Comparison of ENCODE assay signal across 18 cellular contexts in genomic region chr1:54818461-54819194, GRCh38. TPM values are rescaled to one million over a fixed set of nuclear protein-coding genes. Genes with fewer than 3 reads are reported as not detected.
A peak's percentile ranks its signal among the peaks of the same experiment; 100 is the strongest.
DNase-seq lines count a peak whose midpoint lies in the region; ATAC-seq and TF ChIP-seq lines count a peak whose summit lies in the region.
"Had no signal": no experiment of that assay in that cellular context is flagged by ENCODE, and none has a peak within 500 bp of the region (broad histone marks: within the 10 kb centered on the region; RNA-seq: fewer than 3 reads in every experiment).

No MANE protein-coding gene starts in this region.

- peaks cover 5% of the 10 kb centered on the region for H3K9me3 Mint-ChIP-seq in stimulated activated effector memory CD8-positive, alpha-beta T cell treated with anti-CD3 and anti-CD28 coated beads, Interleukin-12 subunit alpha, Interleukin-12 subunit beta, amount 100 ng/mL, for 72 hours

- no peaks in the 10 kb centered on the region for H4K20me1 ChIP-seq in PC-3 (ENCODE audit: low read length)

- H3K9me2 ChIP-seq in PC-3 (replicated peaks; ENCODE audit: low read length): no peaks in the 10 kb centered on the region

- peaks cover 13% of the 10 kb centered on the region for H3K9me3 ChIP-seq in adipocyte (ENCODE audit: control insufficient read depth, low read length)
- H3K9me3 ChIP-seq in PC-3 (ENCODE audit: low read length): no peaks in the 10 kb centered on the region
- H3K9me3 ChIP-seq: mucosa of descending colon had no signal

- peaks cover 3% of the 10 kb centered on the region for H3K4me1 Mint-ChIP-seq in stimulated activated effector memory CD8-positive, alpha-beta T cell treated with anti-CD3 and anti-CD28 coated beads, Interleukin-12 subunit alpha, Interleukin-12 subunit beta, amount 100 ng/mL, for 72 hours

- intact Hi-C loops in PC-3 (cut with micrococcal nuclease): no loop called here

- POLR2A ChIA-PET in PC-3 (lab: Charles Lee; ENCODE audit: unreplicated experiment): no interaction called here

- no TSS peak for BruUV-seq in PC-3 (replicated peaks; lab: Mats Ljungman, UMichigan)

- ATAC-seq in stimulated activated effector memory CD8-positive, alpha-beta T cell treated with anti-CD3 and anti-CD28 coated beads, Interleukin-12 subunit alpha, Interleukin-12 subunit beta, amount 100 ng/mL, for 72 hours: no peak
- ATAC-seq in foreskin keratinocyte (no peak), GM18909 (IDR thresholded peaks at IDR 0.05; ENCODE audit: poor library complexity, unreplicated experiment) (no peak), PC-3 (no peak)
- ATAC-seq: mucosa of descending colon had no signal

- no peaks in the 10 kb centered on the region for H3K4me1 ChIP-seq in adipocyte (ENCODE audit: control insufficient read depth, insufficient read depth, low read length)
- no peaks in the 10 kb centered on the region for H3K4me1 ChIP-seq in foreskin keratinocyte
- no peaks in the 10 kb centered on the region for H3K4me1 ChIP-seq in PC-3 (ENCODE audit: insufficient read depth, low read length)
- H3K4me1 ChIP-seq: left ventricle myocardium inferior had no signal

- no peaks in the 10 kb centered on the region for H3K36me3 Mint-ChIP-seq in stimulated activated effector memory CD8-positive, alpha-beta T cell treated with anti-CD3 and anti-CD28 coated beads, Interleukin-12 subunit alpha, Interleukin-12 subunit beta, amount 100 ng/mL, for 72 hours

- H3K9ac ChIP-seq in adipocyte (ENCODE audit: low read length) (no peak overlapping the region), PC-3 (ENCODE audit: low read length) (no peak overlapping the region)

- peak overlapping the region; percentile 38 for H3K27ac Mint-ChIP-seq in stimulated activated effector memory CD8-positive, alpha-beta T cell treated with anti-CD3 and anti-CD28 coated beads, Interleukin-12 subunit alpha, Interleukin-12 subunit beta, amount 100 ng/mL, for 72 hours
- H3K27ac Mint-ChIP-seq: activated naive CD4-positive, alpha-beta T cell treated with anti-CD3 and anti-CD28 coated beads for 36 hours had no signal

- H3K4me3 ChIP-seq in adipocyte (ENCODE audit: low read length) (no peak overlapping the region), PC-3 (ENCODE audit: low read length) (no peak overlapping the region)
- H3K4me3 ChIP-seq: left ventricle myocardium inferior, mucosa of descending colon had no signal

- H3K79me2 ChIP-seq in PC-3 (ENCODE audit: low read length): no peaks in the 10 kb centered on the region

- H2AFZ ChIP-seq in PC-3 (ENCODE audit: low read length): no peak overlapping the region

- TF ChIP-seq CTCF in foreskin keratinocyte (conservative IDR thresholded peaks at IDR 0.05) (no peak), PC-3 (conservative IDR thresholded peaks at IDR 0.05; ENCODE audit: low read depth, low read length) (no peak)

- H3K27ac ChIP-seq in foreskin keratinocyte (no peak overlapping the region), PC-3 (ENCODE audit: low read length) (no peak overlapping the region)
- H3K27ac ChIP-seq: left ventricle myocardium inferior had no signal

- H3K36me3 ChIP-seq in adipocyte (ENCODE audit: control insufficient read depth, insufficient read depth, low read length, severe bottlenecking) (no peaks in the 10 kb centered on the region), PC-3 (ENCODE audit: low read depth, low read length) (no peaks in the 10 kb centered on the region)
- H3K36me3 ChIP-seq: left ventricle myocardium inferior had no signal

- H3K27me3 ChIP-seq in adipocyte (replicated peaks; ENCODE audit: control insufficient read depth, insufficient read depth, low read length) (peaks cover 7% of the 10 kb centered on the region), foreskin keratinocyte (peaks cover 7% of the 10 kb centered on the region), PC-3 (ENCODE audit: low read length) (no peaks in the 10 kb centered on the region)

- H3K4me2 ChIP-seq in PC-3 (ENCODE audit: low read length): no peak overlapping the region

- H3K4me3 Mint-ChIP-seq in stimulated activated effector memory CD8-positive, alpha-beta T cell treated with anti-CD3 and anti-CD28 coated beads, Interleukin-12 subunit alpha, Interleukin-12 subunit beta, amount 100 ng/mL, for 72 hours: no peak overlapping the region
- H3K4me3 Mint-ChIP-seq: activated naive CD4-positive, alpha-beta T cell treated with anti-CD3 and anti-CD28 coated beads for 36 hours had no signal

- H3F3A ChIP-seq in PC-3 (ENCODE audit: low read length, unreplicated experiment): no peaks in the 10 kb centered on the region

- DNase-seq in activated effector memory CD4-positive, alpha-beta T cell treated with anti-CD3 and anti-CD28 coated beads, Interleukin-2, amount 50 U/mL, for 16 hours: peak; percentile 45
- no peak for DNase-seq in activated effector memory CD4-positive, alpha-beta T cell treated with Interleukin-2 at 50 U/mL for 16 hours
- peak; percentile 20 for DNase-seq in adipocyte (ENCODE audit: low read depth)
- DNase-seq in fibroblast of peridontal ligament (ENCODE audit: extremely low read depth): peak; percentile 9
- DNase-seq in stimulated activated effector memory CD8-positive, alpha-beta T cell treated with anti-CD3 and anti-CD28 coated beads, Interleukin-12 subunit alpha, Interleukin-12 subunit beta, amount 100 ng/mL, for 72 hours (ENCODE audit: low spot score in 2 of 2): peak in 1 of 2 donors; percentile 30
- no peak for DNase-seq in foreskin keratinocyte
- DNase-seq in PC-3: no peak
- DNase-seq: activated CD4-positive, alpha-beta T cell treated with anti-CD3 and anti-CD28 coated beads for 4 hours; activated naive CD4-positive, alpha-beta T cell treated with anti-CD3 and anti-CD28 coated beads for 36 hours; cortex of kidney; DMS 273 treated with DMSO at 0.1 percent for 48 hours; left ventricle myocardium inferior; mucosa of descending colon; NCI-H1930 had no signal

- CTCF ChIA-PET in PC-3 (lab: Charles Lee): no interaction called here

RNA-seq across cellular contexts. Expression of gene TTC22, which starts 17.5 kb away (rescaled TPM):
- 4.6 and 5.9 TPM in 2 replicates for total RNA-seq in foreskin keratinocyte
- 3.2 and 4.3 TPM in 2 replicates for polyA plus RNA-seq in foreskin keratinocyte
- 21.8 and 31.3 TPM in 2 replicates for total RNA-seq in PC-3 (2014; rRNA removed)
- total RNA-seq: glomerular endothelial cell, NCI-H460 had no signal
- polyA plus RNA-seq: BJ had no signal

RNA-seq across cellular contexts. Expression of gene PARS2, which starts 54.3 kb away (rescaled TPM):
- total RNA-seq in foreskin keratinocyte (5.9 and 6.2 TPM in 2 replicates), PC-3 (2014; rRNA removed) (3.5 and 5.0 TPM in 2 replicates)
- 4.0 and 4.4 TPM in 2 replicates for polyA plus RNA-seq in foreskin keratinocyte

Comparison
In these comparisons a context has a peak if more than half of its experiments do, and no peak if none do; other contexts are left out.
1. DNase-seq: peak in activated effector memory CD4-positive, alpha-beta T cell treated with anti-CD3 and anti-CD28 coated beads, Interleukin-2, amount 50 U/mL, for 16 hours (single experiment), adipocyte (single experiment) and fibroblast of peridontal ligament (single experiment); none in activated effector memory CD4-positive, alpha-beta T cell treated with Interleukin-2 at 50 U/mL for 16 hours (single experiment), foreskin keratinocyte (0 of 2) and PC-3 (single experiment).